16 cellular contexts compared by ENCODE assay signal in the genomic region with DNA sequence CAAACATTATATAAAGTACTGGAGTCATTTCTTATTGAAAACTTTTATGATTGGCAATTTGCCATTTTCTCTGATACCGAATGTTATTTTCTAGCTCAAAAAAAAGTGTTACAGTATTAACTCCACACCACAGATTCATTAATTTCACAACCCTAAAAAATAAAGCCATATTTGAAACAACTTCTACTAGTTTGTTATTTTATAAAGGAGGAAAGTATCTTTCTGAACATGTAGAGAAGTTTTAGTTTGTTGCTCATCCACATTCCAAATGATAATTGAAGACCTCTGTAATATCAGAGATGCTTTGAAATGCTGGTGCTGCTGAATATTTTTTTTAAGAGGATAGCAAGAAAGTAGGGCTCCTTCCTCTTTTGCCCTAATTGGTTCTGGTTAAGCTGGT. TPM values are rescaled to one million over a fixed set of nuclear protein-coding genes. Genes with fewer than 3 reads are reported as not detected.
DNase-seq lines count a peak whose midpoint lies in the region; ATAC-seq and TF ChIP-seq lines count a peak whose summit lies in the region.
"Had no signal": no experiment of that assay in that cellular context is flagged by ENCODE, and none has a peak within 500 bp of the region (broad histone marks: within the 10 kb centered on the region; RNA-seq: fewer than 3 reads in every experiment).

No MANE protein-coding gene starts in this region.

- dilution Hi-C loops in mammary epithelial cell (cut with HindIII; ENCODE audit: low sequenced_read_pairs): no loop called here

- intact Hi-C loops in mammary epithelial cell (cut with micrococcal nuclease) (loop anchor here (10.0 kb wide), 1 partner anchor 1146 kb away; no protein-coding TSS in a partner anchor), tibial artery (cut with DNase I; ENCODE audit: low total_unique reads) (no loop called here)

- H3K79me2 ChIP-seq in mammary epithelial cell (ENCODE audit: insufficient read depth, low read length): peaks cover 16% of the 10 kb centered on the region

- peak overlapping the region; percentile 93 for H3K4me2 ChIP-seq in mammary epithelial cell (ENCODE audit: insufficient read depth, low read depth, low read length)

- H3K27ac ChIP-seq in mammary epithelial cell (ENCODE audit: insufficient read depth, low read depth, low read length) (peak overlapping the region; percentile 91), muscle layer of duodenum (ENCODE audit: low read length) (peak overlapping the region; percentile 85), tibial artery (peak overlapping the region; percentile 88 to 96)
- H3K27ac ChIP-seq: colonic mucosa had no signal

- H3K36me3 ChIP-seq in mammary epithelial cell (ENCODE audit: insufficient read depth, low read length) (no peaks in the 10 kb centered on the region), muscle layer of duodenum (ENCODE audit: control insufficient read depth in 1 of 2, insufficient read depth in 2 of 2, low read length in 2 of 2) (peaks cover 0 to 5% of the 10 kb centered on the region in 2 donors), tibial artery (no peaks in the 10 kb centered on the region)
- H3K36me3 ChIP-seq: colonic mucosa had no signal

- DNase-seq in HFF-Myc (ENCODE audit: extremely low read depth, low read depth) (no peak), mammary epithelial cell (no peak), tibial artery (no peak), NCI-H345 (lab: John Stamatoyannopoulos, UW) (no peak), SK-N-DZ (ENCODE audit: low spot score) (no peak)
- no peak for DNase-seq in activated effector memory CD4-positive, alpha-beta T cell treated with Interleukin-2 at 50 U/mL for 16 hours
- DNase-seq: activated CD4-positive, alpha-beta T cell treated with anti-CD3 and anti-CD28 coated beads, Interleukin-2, amount 50 U/mL, for 48 hours; activated gamma-delta T cell; colonic mucosa; glutamatergic neuron; H7; NCI-H187; NK-92 treated with Interleukin-12 subunit alpha and Interleukin-12 subunit beta, amount 100 ng/mL, for 24 hours had no signal

- H3K27me3 ChIP-seq in mammary epithelial cell (ENCODE audit: insufficient read depth, low read length) (no peaks in the 10 kb centered on the region), muscle layer of duodenum (ENCODE audit: low read depth, low read length) (peaks cover 7% of the 10 kb centered on the region), tibial artery (no peaks in the 10 kb centered on the region)

- ATAC-seq in HG03342 (IDR thresholded peaks at IDR 0.05; ENCODE audit: unreplicated experiment): no peak
- ATAC-seq: HepG2 had no signal

- H3K4me1 ChIP-seq in mammary epithelial cell (ENCODE audit: insufficient read depth, low read length): peaks cover 32% of the 10 kb centered on the region
- H3K4me1 ChIP-seq in muscle layer of duodenum (ENCODE audit: control insufficient read depth in 1 of 2, insufficient read depth in 2 of 2, low read length in 2 of 2): peaks cover 3 to 5% of the 10 kb centered on the region in 2 donors
- H3K4me1 ChIP-seq in tibial artery: peaks cover 0 to 54% (median 15%) of the 10 kb centered on the region in 4 donors

- H3K9ac ChIP-seq in mammary epithelial cell (ENCODE audit: insufficient read depth, low read length): peak overlapping the region; percentile 97

- no peak overlapping the region for H2AFZ ChIP-seq in mammary epithelial cell (ENCODE audit: low read depth, low read length)

- TF ChIP-seq CTCF in HFF-Myc (IDR thresholded peaks at IDR 0.05; ENCODE audit: low read depth, low read length, missing control alignments) (no peak), mammary epithelial cell (conservative IDR thresholded peaks at IDR 0.05 in 1 of 2, IDR thresholded peaks at IDR 0.05 in 1 of 2; ENCODE audit: extremely low read depth in 1 of 2, insufficient read depth in 1 of 2, low read depth in 1 of 2, low read length in 2 of 2) (no peak), tibial artery (IDR thresholded peaks at IDR 0.05) (no peak)

- CTCF ChIA-PET in mammary epithelial cell (lab: Charles Lee; ENCODE audit: low non-redundant PET): no interaction called here

- H3K9me3 ChIP-seq in mammary epithelial cell (replicated peaks; ENCODE audit: insufficient read depth, low read length) (no peaks in the 10 kb centered on the region), muscle layer of duodenum (ENCODE audit: control insufficient read depth in 1 of 2, low read length in 2 of 2) (no peaks in the 10 kb centered on the region), tibial artery (no peaks in the 10 kb centered on the region)
- H3K9me3 ChIP-seq: colonic mucosa had no signal

- no TSS peak for BruUV-seq in mammary epithelial cell (replicated peaks; lab: Mats Ljungman, UMichigan)

- in situ Hi-C loops in mammary epithelial cell (cut with MboI; ENCODE audit: low sequenced_read_pairs in 2 of 2): no loop called here

- 11% methylated on average over 1 of the region's 1 CpG for WGBS in mammary epithelial cell (ENCODE audit: low coverage, missing lambda C conversion rate)

- peak overlapping the region; percentile 70 for H3K4me3 ChIP-seq in HFF-Myc (replicated peaks; ENCODE audit: low read depth, low read length)
- peak overlapping the region; percentile 69 to 87 (median 76) for H3K4me3 ChIP-seq in mammary epithelial cell (replicated peaks in 1 of 3; ENCODE audit: insufficient read depth in 1 of 3, low read depth in 2 of 3, low read length in 3 of 3)
- peak overlapping the region; percentile 72 to 92 for H3K4me3 ChIP-seq in muscle layer of duodenum (ENCODE audit: low read depth in 1 of 2, low read length in 2 of 2)
- H3K4me3 ChIP-seq in tibial artery: peak overlapping the region; percentile 69 to 95

- no peaks in the 10 kb centered on the region for H4K20me1 ChIP-seq in mammary epithelial cell (ENCODE audit: insufficient read depth, low read length)

RNA-seq across cellular contexts. Expression of gene VGLL3, which starts 2.0 kb away (rescaled TPM):
- total RNA-seq in mammary epithelial cell: 10 to 100 TPM; 27.9 to 33.2 TPM
- polyA plus RNA-seq in mammary epithelial cell: 11.1 TPM
- 11.8 TPM for polyA minus RNA-seq in mammary epithelial cell
- 0.15 and 0.36 TPM in 2 replicates for polyA plus RNA-seq in SK-N-DZ (2014; cell fraction: cytosol; rRNA removed)
- 0.16 and 0.19 TPM in 2 replicates for polyA plus RNA-seq in SK-N-DZ (2014; cell fraction: nucleus; rRNA removed)
